14 cellular contexts compared by ENCODE assay signal in the genomic region with DNA sequence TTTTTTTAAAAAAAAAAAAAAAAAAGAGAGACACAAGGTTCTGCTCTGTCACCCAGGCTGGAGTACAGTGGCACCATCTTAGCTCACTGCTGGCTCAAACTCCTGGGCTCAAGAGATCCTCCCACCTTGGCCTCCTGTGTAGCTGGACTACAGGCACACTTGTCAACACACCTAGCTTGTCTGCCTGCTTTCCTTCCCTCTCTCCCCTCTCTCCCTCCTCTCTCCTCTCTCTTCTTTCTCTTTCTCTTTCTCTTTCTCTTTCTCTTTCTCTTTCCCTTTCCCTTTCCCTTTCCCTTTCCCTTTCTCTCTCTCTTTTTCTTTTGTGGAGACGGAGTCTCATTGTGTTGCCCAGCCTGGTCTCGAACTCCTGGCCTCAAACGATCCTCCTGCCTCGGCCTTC.
DNase-seq lines count a peak whose midpoint lies in the region; ATAC-seq and TF ChIP-seq lines count a peak whose summit lies in the region.
"Had no signal": no experiment of that assay in that cellular context is flagged by ENCODE, and none has a peak within 500 bp of the region (broad histone marks: within the 10 kb centered on the region; RNA-seq: fewer than 3 reads in every experiment).

No MANE protein-coding gene starts in this region.

- H3K36me3 ChIP-seq in neutrophil, result peaks cover 19% of the 10 kb centered on the region

- no peak for TF ChIP-seq CTCF in neutrophil (IDR thresholded peaks at IDR 0.05)

- no peak overlapping the region for H3K4me3 ChIP-seq in neutrophil (ENCODE audit: low read depth in 1 of 2, low read length in 1 of 2)
- H3K4me3 ChIP-seq: thoracic aorta had no signal

- DNase-seq in NCI-H2029 (lab: John Stamatoyannopoulos, UW) (peak; percentile 3), NCI-H2029 treated with DMSO at 0.1 percent for 48 hours (lab: John Stamatoyannopoulos, UW) (no peak), M059J (ENCODE audit: low read depth) (peak; percentile 49), SKM-1 (lab: John Stamatoyannopoulos, UW; ENCODE audit: unreplicated experiment) (no peak), iPS-NIHi11 (ENCODE audit: low spot score) (no peak)
- peak; percentile 40 for DNase-seq in central memory CD4-positive, alpha-beta T cell
- DNase-seq: DMS 273 treated with DMSO at 0.1 percent for 48 hours, NCI-H1092, NCI-H524 treated with DMSO at 0.1 percent for 48 hours, right cardiac atrium had no signal

- no peaks in the 10 kb centered on the region for H3K9me3 ChIP-seq in neutrophil
- H3K9me3 ChIP-seq: thoracic aorta had no signal

- H3K27me3 ChIP-seq in neutrophil, result no peaks in the 10 kb centered on the region

- H3K4me1 ChIP-seq in neutrophil (ENCODE audit: control insufficient read depth in 1 of 2, insufficient read depth in 1 of 2, low read depth in 1 of 2, low read length in 1 of 2), result peaks cover 0 to 12% of the 10 kb centered on the region in 2 experiments

- ATAC-seq in HG02981 (IDR thresholded peaks at IDR 0.05; ENCODE audit: unreplicated experiment), result no peak
- ATAC-seq: right cardiac atrium had no signal

- peak overlapping the region; percentile 57 for H3K27ac ChIP-seq in neutrophil
- H3K27ac ChIP-seq: 22Rv1, thoracic aorta had no signal

Comparison
In these comparisons a context has a peak if more than half of its experiments do, and no peak if none do; other contexts are left out.
1. DNase-seq: peak in NCI-H2029 (single experiment), M059J (single experiment) and central memory CD4-positive, alpha-beta T cell (single experiment); none in NCI-H2029 treated with DMSO at 0.1 percent for 48 hours (single experiment), SKM-1 (single experiment) and iPS-NIHi11 (single experiment).